In the genomic region with DNA sequence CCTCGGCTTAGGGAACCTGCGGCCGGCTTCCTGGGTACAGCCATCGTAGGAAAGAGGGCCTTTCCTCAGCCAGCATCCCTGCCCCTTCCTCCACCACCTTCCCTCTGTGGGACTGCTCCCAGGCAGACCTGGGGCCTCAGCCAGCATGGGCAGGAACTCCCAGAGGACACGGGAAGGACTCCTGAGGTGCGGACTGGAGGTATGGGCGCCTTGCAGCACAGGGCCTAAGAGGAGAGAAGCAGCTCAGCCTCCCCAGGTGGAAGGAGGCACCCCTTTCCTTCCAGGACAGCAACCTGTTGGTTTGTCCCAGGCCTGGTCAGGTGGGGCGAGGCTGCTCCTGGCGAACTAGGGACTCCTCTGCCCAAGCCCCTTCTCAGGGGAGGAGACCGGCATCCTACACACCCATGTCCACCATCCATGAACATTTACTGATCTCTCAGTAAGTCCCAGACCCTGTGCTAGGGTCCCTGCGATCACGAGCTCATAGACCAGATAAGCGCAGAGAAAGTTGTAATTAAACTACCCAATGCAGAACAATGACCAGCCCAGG, we compare ENCODE assay signal across 8 cellular contexts.
DNase-seq lines count a peak whose midpoint lies in the region; ATAC-seq and TF ChIP-seq lines count a peak whose summit lies in the region.

No MANE protein-coding gene starts in this region.

- no peaks in the 10 kb centered on the region for H3K9me3 Mint-ChIP-seq in activated CD8-positive, alpha-beta memory T cell treated with anti-CD3 and anti-CD28 coated beads, Interleukin-2, amount 10 ng/mL, durations not matched to agents 7 days and 5 days (ENCODE audit: low read depth)
- H3K9me3 Mint-ChIP-seq in naive B cell, result no peaks in the 10 kb centered on the region

- no peak for ATAC-seq in activated CD8-positive, alpha-beta memory T cell treated with anti-CD3 and anti-CD28 coated beads, Interleukin-2, amount 10 ng/mL, durations not matched to agents 7 days and 5 days
- ATAC-seq in naive B cell (ENCODE audit: low read depth in 2 of 2), result no peak

- H3K27me3 ChIP-seq in colonic mucosa (no peaks in the 10 kb centered on the region), transverse colon (no peaks in the 10 kb centered on the region)

- H3K9me3 ChIP-seq in colonic mucosa (no peaks in the 10 kb centered on the region), transverse colon (no peaks in the 10 kb centered on the region)

- CTCF ChIA-PET in activated CD8-positive, alpha-beta memory T cell treated with anti-CD3 and anti-CD28 coated beads, Interleukin-2, amount 10 ng/mL, durations not matched to agents 7 days and 5 days (lab: Charles Lee), result no interaction called here

- peak; percentile 58 for DNase-seq in activated CD8-positive, alpha-beta memory T cell treated with anti-CD3 and anti-CD28 coated beads for 24 hours
- no peak for DNase-seq in activated CD8-positive, alpha-beta memory T cell treated with anti-CD3 and anti-CD28 coated beads, Interleukin-2, amount 10 ng/mL, durations not matched to agents 7 days and 5 days
- DNase-seq in colonic mucosa (no peak), naive B cell (no peak), transverse colon (no peak), NCI-H526 (lab: John Stamatoyannopoulos, UW) (no peak), SKM-1 treated with dmso at 0.1 percent for 144 hours (lab: John Stamatoyannopoulos, UW; ENCODE audit: unreplicated experiment) (no peak), SK-N-DZ (ENCODE audit: low spot score) (no peak)

- no peak overlapping the region for H3K4me3 Mint-ChIP-seq in activated CD8-positive, alpha-beta memory T cell treated with anti-CD3 and anti-CD28 coated beads, Interleukin-2, amount 10 ng/mL, durations not matched to agents 7 days and 5 days
- peak overlapping the region in 6 of 8 donors; percentile 50 to 79 (median 68) for H3K4me3 Mint-ChIP-seq in naive B cell

- in situ Hi-C loops in transverse colon (cut with MboI; ENCODE audit: low pct_ligation_motif_present in 1 of 4, low pct_unique_long_range_greater_than_20kb in 1 of 4, low sequenced_read_pairs in 3 of 4), result no loop called here

- peak overlapping the region; percentile 46 to 78 for H3K9ac ChIP-seq in colonic mucosa (ENCODE audit: low read depth in 2 of 2, low read length in 2 of 2)

- intact Hi-C loops in colonic mucosa (cut with DNase I), result no loop called here
- intact Hi-C loops in transverse colon (cut with DNase I; ENCODE audit: low total_unique reads), result no loop called here

- no peak overlapping the region for H3K27ac Mint-ChIP-seq in activated CD8-positive, alpha-beta memory T cell treated with anti-CD3 and anti-CD28 coated beads, Interleukin-2, amount 10 ng/mL, durations not matched to agents 7 days and 5 days
- H3K27ac Mint-ChIP-seq in naive B cell, result peak overlapping the region; percentile 18 to 94 (median 84)

- H3K4me3 ChIP-seq in colonic mucosa, result peak overlapping the region; percentile 27
- peak overlapping the region in 2 of 4 donors; percentile 33 for H3K4me3 ChIP-seq in transverse colon

- H3K4me1 ChIP-seq in colonic mucosa (peaks cover 5% of the 10 kb centered on the region), transverse colon (peaks cover 6 to 28% (median 24%) of the 10 kb centered on the region in 4 donors)

- no peak for TF ChIP-seq CTCF in colonic mucosa (IDR thresholded peaks at IDR 0.05)
- no peak for TF ChIP-seq CTCF in transverse colon (IDR thresholded peaks at IDR 0.05)

- H3K27me3 Mint-ChIP-seq in activated CD8-positive, alpha-beta memory T cell treated with anti-CD3 and anti-CD28 coated beads, Interleukin-2, amount 10 ng/mL, durations not matched to agents 7 days and 5 days, result peaks cover 8% of the 10 kb centered on the region
- peaks cover 16 to 60% (median 31%) of the 10 kb centered on the region in 3 donors for H3K27me3 Mint-ChIP-seq in naive B cell

- H3K36me3 ChIP-seq in colonic mucosa (no peaks in the 10 kb centered on the region), transverse colon (no peaks in the 10 kb centered on the region)

- H3K27ac ChIP-seq in colonic mucosa (peak overlapping the region; percentile 51), transverse colon (peak overlapping the region; percentile 71 to 84 (median 80))

- no peak for TF ChIP-seq POLR2A in transverse colon (IDR thresholded peaks at IDR 0.05)

- no peak for TF ChIP-seq EP300 in transverse colon (IDR thresholded peaks at IDR 0.05; ENCODE audit: low read depth)

- 84% methylated on average over 12 of the region's 13 CpGs; no CpG with 5 or more reads in 1 of the 2 donors for WGBS in transverse colon (ENCODE audit: low coverage in 1 of 2), 2 donors

- no peaks in the 10 kb centered on the region for H3K36me3 Mint-ChIP-seq in activated CD8-positive, alpha-beta memory T cell treated with anti-CD3 and anti-CD28 coated beads, Interleukin-2, amount 10 ng/mL, durations not matched to agents 7 days and 5 days
- no peaks in the 10 kb centered on the region for H3K36me3 Mint-ChIP-seq in naive B cell

- peaks cover 36% of the 10 kb centered on the region for H3K4me1 Mint-ChIP-seq in activated CD8-positive, alpha-beta memory T cell treated with anti-CD3 and anti-CD28 coated beads, Interleukin-2, amount 10 ng/mL, durations not matched to agents 7 days and 5 days
- peaks cover 35 to 50% (median 40%) of the 10 kb centered on the region in 3 donors for H3K4me1 Mint-ChIP-seq in naive B cell
